ENCODE assay signal across 8 cellular contexts in the genomic region with DNA sequence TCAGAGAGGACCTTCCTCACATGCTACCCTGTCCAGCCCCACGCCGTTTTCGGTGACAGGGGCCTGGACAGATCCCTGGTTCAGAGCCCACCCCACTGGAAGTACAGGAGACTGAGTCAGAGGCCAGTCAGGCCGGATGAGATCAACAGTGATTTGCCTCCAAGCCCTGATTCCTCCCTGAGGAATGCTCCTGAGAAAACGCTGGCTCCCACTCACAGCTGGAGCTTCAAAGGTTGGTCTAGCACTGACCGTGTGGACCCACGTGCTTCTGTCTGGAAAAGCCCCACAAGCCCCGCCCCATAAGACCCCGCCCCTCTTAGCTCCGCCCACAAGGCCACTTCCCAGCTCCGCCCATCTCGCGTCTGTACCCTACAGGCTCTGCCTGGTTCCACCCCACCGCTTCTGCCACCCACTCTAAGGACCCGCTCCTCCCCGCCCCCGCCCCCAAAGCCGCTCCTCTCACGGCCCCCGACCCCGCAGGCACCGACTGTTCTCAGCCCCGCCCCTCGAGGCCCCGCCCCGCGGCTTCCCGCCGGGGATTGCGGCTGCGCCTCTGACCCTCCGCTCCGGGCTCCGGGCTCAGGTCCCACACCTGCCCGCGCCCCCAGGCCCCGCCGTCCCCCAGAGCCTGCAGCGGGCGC.
DNase-seq lines count a peak whose midpoint lies in the region; ATAC-seq and TF ChIP-seq lines count a peak whose summit lies in the region.

No MANE protein-coding gene starts in this region.

- peak; percentile 63 for DNase-seq in activated effector memory CD4-positive, alpha-beta T cell treated with anti-CD3 and anti-CD28 coated beads, Interleukin-2, amount 50 U/mL, for 16 hours
- DNase-seq in activated effector memory CD4-positive, alpha-beta T cell treated with Interleukin-2 at 50 U/mL for 16 hours: no peak
- DNase-seq in SHP77 treated with DMSO at 0.1 percent for 48 hours (lab: John Stamatoyannopoulos, UW): peak; percentile 26
- DNase-seq in fibroblast of villous mesenchyme (ENCODE audit: low read depth): peak; percentile 6
- DNase-seq in stimulated activated naive CD8-positive, alpha-beta T cell treated with anti-CD3 and anti-CD28 coated beads, Interleukin-15, Interleukin-2, amounts not matched to agents 100 U/mL and 50 U/mL, for 24 hours: peak; percentile 25
- DNase-seq in mucosa of gallbladder (ENCODE audit: low spot score): no peak

- no peak overlapping the region for H3K4me3 ChIP-seq in fibroblast of villous mesenchyme (ENCODE audit: low read depth, low read length)

- TF ChIP-seq CTCF in fibroblast of villous mesenchyme (IDR thresholded peaks at IDR 0.05; ENCODE audit: insufficient read depth, low read depth, low read length): no peak

- ATAC-seq in stimulated activated naive CD8-positive, alpha-beta T cell treated with anti-CD3 and anti-CD28 coated beads, Interleukin-15, Interleukin-2, amounts not matched to agents 100 U/mL and 50 U/mL, for 24 hours: no peak
- no peak for ATAC-seq in GM18519 (IDR thresholded peaks at IDR 0.05; ENCODE audit: low FRiP score, unreplicated experiment)
- ATAC-seq in GM18520 (IDR thresholded peaks at IDR 0.05; ENCODE audit: unreplicated experiment): no peak

Comparison
In these comparisons a context has a peak if more than half of its experiments do, and no peak if none do; other contexts are left out.
1. DNase-seq: peak in activated effector memory CD4-positive, alpha-beta T cell treated with anti-CD3 and anti-CD28 coated beads, Interleukin-2, amount 50 U/mL, for 16 hours (single experiment), SHP77 treated with DMSO at 0.1 percent for 48 hours (single experiment), fibroblast of villous mesenchyme (single experiment) and stimulated activated naive CD8-positive, alpha-beta T cell treated with anti-CD3 and anti-CD28 coated beads, Interleukin-15, Interleukin-2, amounts not matched to agents 100 U/mL and 50 U/mL, for 24 hours (single experiment); none in activated effector memory CD4-positive, alpha-beta T cell treated with Interleukin-2 at 50 U/mL for 16 hours (single experiment) and mucosa of gallbladder (single experiment).